ENCODE assay signal across 31 cellular contexts in the genomic region with DNA sequence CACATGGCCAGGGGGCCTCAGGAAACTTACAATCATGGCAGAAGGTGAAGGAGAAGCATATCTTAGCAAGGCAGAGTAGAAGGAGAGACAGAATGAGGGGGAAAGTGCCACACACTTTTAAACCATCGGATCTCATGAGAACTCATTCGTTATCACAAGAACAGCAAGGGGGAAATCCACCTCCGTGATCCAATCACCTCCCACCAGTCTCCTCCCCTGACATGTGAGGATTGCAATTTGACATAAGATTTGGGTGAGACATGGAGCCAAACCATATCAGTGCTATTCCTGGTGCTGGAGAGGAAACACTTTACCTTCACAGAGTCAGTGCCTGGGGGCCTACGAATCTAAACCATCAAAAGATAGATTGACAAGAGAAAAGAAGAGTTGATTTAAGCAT.
"Had no signal": no experiment of that assay in that cellular context is flagged by ENCODE, and none has a peak within 500 bp of the region (broad histone marks: within the 10 kb centered on the region; RNA-seq: fewer than 3 reads in every experiment).

No MANE protein-coding gene starts in this region.

- H3K4me3 ChIP-seq: adrenal gland, ascending aorta, body of pancreas, breast epithelium, cardiac muscle cell had no signal

- H3K27me3 ChIP-seq: adrenal gland, ascending aorta, body of pancreas, brain microvascular endothelial cell, breast epithelium had no signal

- DNase-seq: activated effector memory CD4-positive, alpha-beta T cell treated with anti-CD3 and anti-CD28 coated beads, Interleukin-2, amount 50 U/mL, for 16 hours; activated effector memory CD4-positive, alpha-beta T cell treated with Interleukin-2 at 50 U/mL for 16 hours; activated gamma-delta T cell; activated gamma-delta T cell treated with Interleukin-2 at 50 U/mL for 16 hours; activated naive CD4-positive, alpha-beta T cell; activated naive CD4-positive, alpha-beta T cell treated with anti-CD3 and anti-CD28 coated beads for 36 hours; activated naive CD4-positive, alpha-beta T cell treated with anti-CD3 and anti-CD28 coated beads, Interleukin-2, amount 10 ng/mL, durations not matched to agents 7 days and 5 days; activated naive CD4-positive, alpha-beta T cell treated with anti-CD3 and anti-CD28 coated beads, Interleukin-2, amount 50 U/mL, for 16 hours; activated naive CD4-positive, alpha-beta T cell treated with Interleukin-2 at 50 U/mL for 16 hours; activated naive CD8-positive, alpha-beta T cell treated with anti-CD3 and anti-CD28 coated beads for 36 hours; activated naive CD8-positive, alpha-beta T cell treated with anti-CD3 and anti-CD28 coated beads, Interleukin-2, amount 10 ng/mL, durations not matched to agents 7 days and 5 days; activated naive CD8-positive, alpha-beta T cell treated with anti-CD3 and anti-CD28 coated beads, Interleukin-2, amount 50 U/mL, for 24 hours; activated T-cell treated with anti-CD3 and anti-CD28 coated beads, Interleukin-2, amount 50 U/mL, for 1 hour; activated T-cell treated with anti-CD3 and anti-CD28 coated beads, Interleukin-2, amount 50 U/mL, for 24 hours; activated T-cell treated with anti-CD3 and anti-CD28 coated beads, Interleukin-2, amount 50 U/mL, for 4 hours; activated T-cell treated with anti-CD3 and anti-CD28 coated beads, Interleukin-2, amount 50 U/mL, for 48 hours; activated T-cell treated with anti-CD3 and anti-CD28 coated beads, Interleukin-2, amount 50 U/mL, for 72 hours; adrenal gland; amniotic stem cell; amygdala; anterior cingulate cortex; aorta; body of pancreas; brain microvascular endothelial cell; central memory CD4-positive, alpha-beta T cell; cerebellar nuclear complex had no signal

- H3K4me1 ChIP-seq: adrenal gland, ascending aorta, body of pancreas, breast epithelium had no signal

- H3K36me3 ChIP-seq: adrenal gland, ascending aorta, brain microvascular endothelial cell, breast epithelium, cardiac muscle cell had no signal

- H3K9me3 ChIP-seq: adrenal gland, ascending aorta, body of pancreas, breast epithelium had no signal

- FAIRE-seq: astrocyte, bronchial epithelial cell had no signal

- H3K27ac ChIP-seq: adrenal gland, ascending aorta, body of pancreas, brain microvascular endothelial cell, breast epithelium, cardiac muscle cell had no signal
